Comparison of ENCODE assay signal across 18 cellular contexts in genomic region chr4:48938831-48939230, GRCh38. TPM values are rescaled to one million over a fixed set of nuclear protein-coding genes. Genes with fewer than 3 reads are reported as not detected.
DNase-seq lines count a peak whose midpoint lies in the region; FAIRE-seq and TF ChIP-seq lines count a peak whose summit lies in the region.
"Had no signal": no experiment of that assay in that cellular context is flagged by ENCODE, and none has a peak within 500 bp of the region (broad histone marks: within the 10 kb centered on the region; RNA-seq: fewer than 3 reads in every experiment).

No MANE protein-coding gene starts in this region.

- no peak for FAIRE-seq in bronchial epithelial cell (lab: Jason Lieb, UNC)
- FAIRE-seq: A204.1, D721Med, G401.6, GM12891, H54 had no signal

- peak overlapping the region; percentile 73 for H3K27ac ChIP-seq in RWPE1
- H3K27ac ChIP-seq in epithelial cell of prostate, result peak overlapping the region; percentile 84
- H3K27ac ChIP-seq: C4-2B had no signal

- CTCF ChIA-PET in RWPE1 (lab: Yijun Ruan, JAX), result no interaction called here

- H3K4me3 ChIP-seq in bronchial epithelial cell (ENCODE audit: low read depth, low read length), result no peak overlapping the region
- H3K4me3 ChIP-seq: GM23338 had no signal

- POLR2A ChIA-PET in RWPE1 (lab: Yijun Ruan, JAX; ENCODE audit: low non-redundant PET), result no interaction called here

- DNase-seq in RWPE1 (ENCODE audit: low spot score) (no peak), bronchial epithelial cell (ENCODE audit: low read depth) (peak; percentile 64), epithelial cell of prostate (ENCODE audit: low read depth, low spot score) (no peak), glomerular visceral epithelial cell (ENCODE audit: extremely low spot score) (no peak), NCI-H69 (lab: John Stamatoyannopoulos, UW) (no peak)
- DNase-seq in stimulated activated CD4-positive, alpha-beta T cell treated with anti-CD3 and anti-CD28 coated beads, Interleukin-4, amount 100 ng/mL, for 4 hours, result no peak
- DNase-seq: AML-193; Caco-2; CD4-positive, alpha-beta T cell; HCEC 1CT had no signal

- TF ChIP-seq CTCF in RWPE1 (conservative IDR thresholded peaks at IDR 0.05; ENCODE audit: low read depth), result no peak
- TF ChIP-seq CTCF in bronchial epithelial cell (IDR thresholded peaks at IDR 0.05; ENCODE audit: insufficient read depth, low read length, severe bottlenecking), result no peak

- no peaks in the 10 kb centered on the region for H3K36me3 ChIP-seq in bronchial epithelial cell (ENCODE audit: control insufficient read depth, insufficient read depth, low read length)

- H3K27me3 ChIP-seq in bronchial epithelial cell (ENCODE audit: control insufficient read depth, insufficient read depth, low read length), result no peaks in the 10 kb centered on the region

RNA-seq across cellular contexts. Expression of gene OCIAD2, which starts 32.3 kb away (rescaled TPM):
- total RNA-seq in bronchial epithelial cell, result 162 and 415 TPM in 2 replicates

RNA-seq across cellular contexts. Expression of gene CWH43, which starts 47.2 kb away (rescaled TPM):
- total RNA-seq in bronchial epithelial cell, result 3.7 and 28.3 TPM in 2 replicates
- total RNA-seq: Caco-2; CD4-positive, alpha-beta T cell; GM23338; HT-29 had no signal
